Comparison of ENCODE assay signal across 23 cellular contexts in genomic region chrX:1427756-1428155, GRCh38.
"Had no signal": no experiment of that assay in that cellular context is flagged by ENCODE, and none has a peak within 500 bp of the region (broad histone marks: within the 10 kb centered on the region; RNA-seq: fewer than 3 reads in every experiment).

No MANE protein-coding gene starts in this region.

- H3K36me3 ChIP-seq: ovary had no signal

- H3K4me3 ChIP-seq: breast epithelium, esophagus muscularis mucosa, gastroesophageal sphincter, heart right ventricle, left ventricle myocardium inferior, ovary, right lobe of liver, tibial nerve had no signal

- H3K4me1 Mint-ChIP-seq: activated CD4-positive, alpha-beta T cell treated with anti-CD3 and anti-CD28 coated beads, Interleukin-2, amount 10 ng/mL, durations not matched to agents 7 days and 5 days; activated naive CD4-positive, alpha-beta T cell treated with anti-CD3 and anti-CD28 coated beads, Interleukin-2, amount 10 ng/mL, durations not matched to agents 7 days and 5 days had no signal

- H3K4me1 ChIP-seq: breast epithelium, esophagus muscularis mucosa, gastroesophageal sphincter, heart right ventricle, left ventricle myocardium inferior, right lobe of liver, tibial nerve had no signal

- H3K9me3 ChIP-seq: ovary, right lobe of liver, SK-N-SH had no signal

- H3K27me3 Mint-ChIP-seq: activated CD4-positive, alpha-beta T cell treated with anti-CD3 and anti-CD28 coated beads, Interleukin-2, amount 10 ng/mL, durations not matched to agents 7 days and 5 days; activated naive CD4-positive, alpha-beta T cell treated with anti-CD3 and anti-CD28 coated beads, Interleukin-2, amount 10 ng/mL, durations not matched to agents 7 days and 5 days; naive thymus-derived CD8-positive, alpha-beta T cell; T-cell had no signal

- H3K27ac ChIP-seq: breast epithelium, esophagus muscularis mucosa, gastroesophageal sphincter, heart right ventricle, left ventricle myocardium inferior, ovary, right lobe of liver, tibial nerve had no signal

- H3K27ac Mint-ChIP-seq: activated CD4-positive, alpha-beta T cell treated with anti-CD3 and anti-CD28 coated beads, Interleukin-2, amount 10 ng/mL, durations not matched to agents 7 days and 5 days; activated naive CD4-positive, alpha-beta T cell treated with anti-CD3 and anti-CD28 coated beads, Interleukin-2, amount 10 ng/mL, durations not matched to agents 7 days and 5 days; activated T-helper 2 cell treated with anti-CD3 and anti-CD28 coated beads, Interferon-gamma antibody, Interleukin-2, Interleukin-4, amounts not matched to agents 10 μg/mL and 5 μg/mL and 100 μg/mL, durations not matched to agents 14 hours and 24 hours and 36 hours; T-cell had no signal

- H3K27me3 ChIP-seq: breast epithelium, esophagus muscularis mucosa, gastroesophageal sphincter, heart right ventricle, ovary, right lobe of liver, tibial nerve had no signal

- H3K9ac ChIP-seq: SK-N-SH had no signal

- H3K4me3 Mint-ChIP-seq: activated CD4-positive, alpha-beta T cell treated with anti-CD3 and anti-CD28 coated beads, Interleukin-2, amount 10 ng/mL, durations not matched to agents 7 days and 5 days; activated naive CD4-positive, alpha-beta T cell treated with anti-CD3 and anti-CD28 coated beads, Interleukin-2, amount 10 ng/mL, durations not matched to agents 7 days and 5 days; naive thymus-derived CD8-positive, alpha-beta T cell; T-cell had no signal

- DNase-seq: activated CD4-positive, alpha-beta T cell treated with anti-CD3 and anti-CD28 coated beads, Interleukin-2, amount 10 ng/mL, durations not matched to agents 7 days and 5 days; activated CD4-positive, CD25-positive, alpha-beta regulatory T cell; activated CD8-positive, alpha-beta memory T cell treated with anti-CD3 and anti-CD28 coated beads for 24 hours; activated naive CD4-positive, alpha-beta T cell treated with anti-CD3 and anti-CD28 coated beads, Interleukin-2, amount 10 ng/mL, durations not matched to agents 7 days and 5 days; cerebellar nuclear complex; effector CD8-positive, alpha-beta T cell; heart right ventricle; kidney glomerular epithelial cell; left ventricle myocardium inferior; mesendoderm; right lobe of liver; SK-N-SH; stimulated activated CD8-positive, alpha-beta memory T cell treated with anti-CD3 and anti-CD28 coated beads, Interleukin-4, amount 100 ng/mL, for 48 hours; stimulated activated naive CD4-positive, alpha-beta T cell treated with Interleukin-2 at 50 U/mL for 16 hours; substantia nigra; T-cell had no signal

- H3K4me2 ChIP-seq: SK-N-SH had no signal

- ATAC-seq: gastroesophageal sphincter; naive thymus-derived CD8-positive, alpha-beta T cell; T-cell had no signal
